ENCODE assay signal across 17 cellular contexts in the genomic region with DNA sequence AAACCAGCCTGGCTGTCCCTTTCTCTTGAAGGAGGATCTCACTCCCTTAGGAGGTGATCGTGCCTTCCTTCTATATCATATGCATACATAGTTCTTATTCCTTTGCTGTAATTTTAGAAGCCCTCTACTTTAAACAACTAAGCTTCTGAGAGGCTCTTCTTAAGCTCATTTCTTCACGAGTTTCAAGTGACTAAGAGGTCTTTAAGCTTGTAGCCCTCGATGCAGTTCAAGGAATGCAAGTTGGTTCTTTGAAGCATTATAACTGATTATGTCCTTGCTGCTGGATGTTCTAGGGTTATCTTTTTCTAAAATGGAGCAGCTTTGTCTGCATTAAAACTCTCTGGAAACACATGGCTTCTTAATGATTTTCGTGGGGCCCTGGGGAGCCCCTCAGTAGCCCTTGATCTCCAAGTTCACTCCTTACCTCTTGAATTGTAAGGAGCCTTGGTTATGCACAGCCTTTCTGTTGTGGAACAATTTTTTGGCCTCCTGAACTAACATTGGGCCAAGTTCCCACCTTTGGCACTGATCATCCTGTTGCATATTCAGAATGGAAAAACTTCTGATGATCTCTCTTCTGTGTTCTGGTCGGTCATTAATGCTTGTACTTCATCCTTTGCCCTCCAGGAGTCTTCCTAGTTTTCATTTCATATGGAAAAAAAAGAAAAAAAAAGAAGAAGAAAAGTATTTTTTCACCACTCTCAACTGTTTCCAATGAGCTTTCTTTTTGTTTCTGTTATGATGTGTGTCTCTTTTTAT. TPM values are rescaled to one million over a fixed set of nuclear protein-coding genes. Genes with fewer than 3 reads are reported as not detected.
DNase-seq lines count a peak whose midpoint lies in the region; ATAC-seq and TF ChIP-seq lines count a peak whose summit lies in the region.
"Had no signal": no experiment of that assay in that cellular context is flagged by ENCODE, and none has a peak within 500 bp of the region (broad histone marks: within the 10 kb centered on the region; RNA-seq: fewer than 3 reads in every experiment).

No MANE protein-coding gene starts in this region.

- H4K8ac ChIP-seq in IMR-90 (ENCODE audit: low read depth in 2 of 2, low read length in 2 of 2), result no peak overlapping the region

- no peaks in the 10 kb centered on the region for H3K27me3 ChIP-seq in IMR-90 (ENCODE audit: control insufficient read depth, insufficient read depth, low read length)
- no peaks in the 10 kb centered on the region for H3K27me3 ChIP-seq in kidney epithelial cell (ENCODE audit: control insufficient read depth, insufficient read depth, low read length)
- H3K27me3 ChIP-seq in smooth muscle cell (ENCODE audit: low read depth), result no peaks in the 10 kb centered on the region

- H3K79me2 ChIP-seq in smooth muscle cell (ENCODE audit: low read depth), result peaks cover 88% of the 10 kb centered on the region

- no peak overlapping the region for H3K4ac ChIP-seq in IMR-90 (ENCODE audit: low read depth, low read length)

- no peak for ATAC-seq in IMR-90 (ENCODE audit: low read depth)
- ATAC-seq in HG03565 (IDR thresholded peaks at IDR 0.05; ENCODE audit: unreplicated experiment), result no peak
- no peak for ATAC-seq in activated CD8-positive, alpha-beta T cell treated with anti-CD3 and anti-CD28 coated beads for 36 hours
- ATAC-seq: CD8-positive, alpha-beta T cell; mucosa of descending colon had no signal

- H3K56ac ChIP-seq in IMR-90 (ENCODE audit: extremely low read depth, insufficient read depth, low read length), result no peak overlapping the region

- no peaks in the 10 kb centered on the region for H3K9me3 ChIP-seq in IMR-90 (ENCODE audit: control insufficient read depth, insufficient read depth, low read length)
- H3K9me3 ChIP-seq in smooth muscle cell (replicated peaks; ENCODE audit: low read depth), result no peaks in the 10 kb centered on the region
- H3K9me3 ChIP-seq: mucosa of descending colon had no signal

- WGBS in IMR-90 (ENCODE audit: extremely low coverage in 2 of 2, insufficient read length in 1 of 2), 2 experiments, result no CpG with 5 or more reads among the region's 5 CpGs
- 48% methylated on average over 5 of the region's 5 CpGs for WGBS in smooth muscle cell (ENCODE audit: low lambda C conversion rate)

- CTCF ChIA-PET in IMR-90 (lab: Yijun Ruan, JAX), result no interaction called here
- CTCF ChIA-PET in activated CD8-positive, alpha-beta T cell treated with anti-CD3 and anti-CD28 coated beads for 36 hours (lab: Charles Lee), result interaction anchor here (1.6 kb wide), 1 partner anchor 534 kb away, joined by 5 read pairs; no protein-coding TSS in a partner anchor

- DNase-seq in IMR-90 (no peak), choroid plexus epithelial cell (ENCODE audit: low read depth) (peak; percentile 31), kidney epithelial cell (ENCODE audit: low read depth) (no peak), smooth muscle cell (lab: John Stamatoyannopoulos, UW; ENCODE audit: unreplicated experiment) (no peak), NCI-H446 treated with DMSO at 0.1 percent for 48 hours (lab: John Stamatoyannopoulos, UW) (no peak)
- DNase-seq in stimulated activated CD4-positive, alpha-beta T cell treated with anti-CD3 and anti-CD28 coated beads, Interleukin-1b, Interleukin-23, amount 100 ng/mL, for 48 hours, result no peak
- no peak for DNase-seq in activated CD8-positive, alpha-beta T cell treated with anti-CD3 and anti-CD28 coated beads for 36 hours
- DNase-seq: activated T-cell treated with anti-CD3 and anti-CD28 coated beads, Interleukin-2, amount 50 U/mL, for 48 hours; CD8-positive, alpha-beta T cell; GDM1; HCEC 1CT; mucosa of descending colon; NCI-H2227 treated with DMSO at 0.1 percent for 48 hours; SW 1271 had no signal

- H3K36me3 ChIP-seq in IMR-90 (ENCODE audit: control insufficient read depth, insufficient read depth, low read length) (peaks cover 5% of the 10 kb centered on the region; the same call in 1 of the 2 replicates), kidney epithelial cell (ENCODE audit: control insufficient read depth, insufficient read depth, low read length) (no peaks in the 10 kb centered on the region), smooth muscle cell (ENCODE audit: low read depth) (no peaks in the 10 kb centered on the region)

- H3F3A ChIP-seq in smooth muscle cell (ENCODE audit: low read depth), result no peaks in the 10 kb centered on the region

- no peak overlapping the region for H2BK20ac ChIP-seq in IMR-90 (ENCODE audit: low read depth, low read length)

- H4K20me1 ChIP-seq in IMR-90 (ENCODE audit: insufficient read depth, low read length) (peaks cover 75% of the 10 kb centered on the region), smooth muscle cell (ENCODE audit: low read depth) (peaks cover 92% of the 10 kb centered on the region)

- peaks cover 20% of the 10 kb centered on the region for H3K27me3 Mint-ChIP-seq in activated CD8-positive, alpha-beta T cell treated with anti-CD3 and anti-CD28 coated beads for 36 hours

- no peak overlapping the region for H2BK15ac ChIP-seq in IMR-90 (ENCODE audit: low read depth, low read length)

- no peak overlapping the region for H2BK5ac ChIP-seq in IMR-90 (ENCODE audit: low read depth, low read length, poor library complexity, severe bottlenecking)

- H3K4me3 Mint-ChIP-seq in activated CD8-positive, alpha-beta T cell treated with anti-CD3 and anti-CD28 coated beads for 36 hours, result no peak overlapping the region
- H3K4me3 Mint-ChIP-seq: CD8-positive, alpha-beta T cell; stimulated activated naive CD8-positive, alpha-beta T cell treated with anti-CD3 and anti-CD28 coated beads, Interleukin-15, Interleukin-2, amounts not matched to agents 100 ng/mL and 50 ng/mL, for 24 hours had no signal

- POLR2A ChIA-PET in IMR-90 (lab: Charles Lee; ENCODE audit: unreplicated experiment), result no interaction called here
- POLR2A ChIA-PET in activated CD8-positive, alpha-beta T cell treated with anti-CD3 and anti-CD28 coated beads for 36 hours (lab: Charles Lee), result interaction anchor here (0.6 kb wide), 1 partner anchor 37 kb away, joined by 4 read pairs; no protein-coding TSS in a partner anchor

- intact Hi-C loops in IMR-90 (cut with micrococcal nuclease), result no loop called here
- intact Hi-C loops in activated CD8-positive, alpha-beta T cell treated with anti-CD3 and anti-CD28 coated beads for 36 hours (cut with micrococcal nuclease), result no loop called here

- no peaks in the 10 kb centered on the region for H3K36me3 Mint-ChIP-seq in activated CD8-positive, alpha-beta T cell treated with anti-CD3 and anti-CD28 coated beads for 36 hours (ENCODE audit: low read depth)
- H3K36me3 Mint-ChIP-seq: CD8-positive, alpha-beta T cell had no signal

- H3K9me1 ChIP-seq in IMR-90 (ENCODE audit: insufficient read depth, low read length), result peaks cover 27% of the 10 kb centered on the region

- no peak overlapping the region for H3K14ac ChIP-seq in IMR-90 (replicated peaks; ENCODE audit: low read depth, low read length)

- H3K4me1 Mint-ChIP-seq in activated CD8-positive, alpha-beta T cell treated with anti-CD3 and anti-CD28 coated beads for 36 hours (ENCODE audit: low read depth), result no peaks in the 10 kb centered on the region

- no peaks in the 10 kb centered on the region for H3K9me3 Mint-ChIP-seq in activated CD8-positive, alpha-beta T cell treated with anti-CD3 and anti-CD28 coated beads for 36 hours
- H3K9me3 Mint-ChIP-seq: CD8-positive, alpha-beta T cell; stimulated activated naive CD8-positive, alpha-beta T cell treated with anti-CD3 and anti-CD28 coated beads, Interleukin-15, Interleukin-2, amounts not matched to agents 100 ng/mL and 50 ng/mL, for 24 hours had no signal

- in situ Hi-C loops in IMR-90 (cut with MboI; ENCODE audit: low sequenced_read_pairs), result no loop called here

- no peak overlapping the region for H4K5ac ChIP-seq in IMR-90 (ENCODE audit: low read depth, low read length)

- no peak overlapping the region for H3K4me3 ChIP-seq in IMR-90 (ENCODE audit: insufficient read depth, low read depth, low read length)
- H3K4me3 ChIP-seq in choroid plexus epithelial cell (ENCODE audit: low read depth, low read length), result no peak overlapping the region
- no peak overlapping the region for H3K4me3 ChIP-seq in kidney epithelial cell (ENCODE audit: low read depth, low read length)
- no peak overlapping the region for H3K4me3 ChIP-seq in smooth muscle cell
- H3K4me3 ChIP-seq: mucosa of descending colon had no signal

- no peak overlapping the region for H2BK120ac ChIP-seq in IMR-90 (ENCODE audit: low read depth, low read length)

- dilution Hi-C loops in IMR-90 (cut with HindIII; ENCODE audit: low sequenced_read_pairs, unreplicated experiment), result no loop called here

- H3K4me2 ChIP-seq in IMR-90 (ENCODE audit: low read depth, low read length) (no peak overlapping the region), smooth muscle cell (peak overlapping the region; percentile 30)

- H3K9ac ChIP-seq in IMR-90 (ENCODE audit: low read depth, low read length), result no peak overlapping the region
- H3K9ac ChIP-seq in smooth muscle cell (ENCODE audit: low read depth), result no peak overlapping the region

- no peak overlapping the region for H3K27ac ChIP-seq in IMR-90 (ENCODE audit: insufficient read depth, low read length)
- H3K27ac ChIP-seq in smooth muscle cell (ENCODE audit: low read depth), result peak overlapping the region; percentile 16

- TF ChIP-seq CTCF in IMR-90 (conservative IDR thresholded peaks at IDR 0.05; ENCODE audit: low read depth, low read length) (peak; percentile 29; the same call in 1 of the 2 replicates), choroid plexus epithelial cell (conservative IDR thresholded peaks at IDR 0.05; ENCODE audit: low read depth, low read length) (peak; percentile 41), kidney epithelial cell (IDR thresholded peaks at IDR 0.05; ENCODE audit: insufficient read depth, low read length, poor library complexity, severe bottlenecking) (peak; percentile 5), smooth muscle cell (IDR thresholded peaks at IDR 0.05; ENCODE audit: borderline replicate concordance, insufficient read depth, poor library complexity, severe bottlenecking) (no peak)
- TF ChIP-seq CTCF in activated CD8-positive, alpha-beta T cell treated with anti-CD3 and anti-CD28 coated beads for 36 hours (IDR thresholded peaks at IDR 0.05), result no peak

- H2AK9ac ChIP-seq in IMR-90 (replicated peaks; ENCODE audit: low read depth, low read length, poor library complexity), result no peak overlapping the region

- no TSS peak for BruUV-seq in IMR-90 (replicated peaks; lab: Mats Ljungman, UMichigan)

- no peak overlapping the region for H2AK5ac ChIP-seq in IMR-90 (ENCODE audit: low read depth, low read length)

- no peak overlapping the region for H4K91ac ChIP-seq in IMR-90 (ENCODE audit: insufficient read depth, low read depth, low read length)

- H3K27ac Mint-ChIP-seq in activated CD8-positive, alpha-beta T cell treated with anti-CD3 and anti-CD28 coated beads for 36 hours, result no peak overlapping the region
- H3K27ac Mint-ChIP-seq: CD8-positive, alpha-beta T cell; stimulated activated naive CD8-positive, alpha-beta T cell treated with anti-CD3 and anti-CD28 coated beads, Interleukin-15, Interleukin-2, amounts not matched to agents 100 ng/mL and 50 ng/mL, for 24 hours had no signal

- no peak overlapping the region for H3K18ac ChIP-seq in IMR-90 (ENCODE audit: low read depth, low read length)

- H2AFZ ChIP-seq in IMR-90 (replicated peaks; ENCODE audit: low read length, poor library complexity), result no peak overlapping the region
- H2AFZ ChIP-seq in smooth muscle cell (ENCODE audit: low read depth), result no peak overlapping the region

- peaks cover 17 to 83% of the 10 kb centered on the region in 2 experiments for H3K79me1 ChIP-seq in IMR-90 (ENCODE audit: low read depth in 1 of 2, low read length in 2 of 2)

- peak overlapping the region; percentile 35; the same call in 1 of the 2 replicates for H3K23ac ChIP-seq in IMR-90 (ENCODE audit: low read depth, low read length)

- H3K4me1 ChIP-seq in IMR-90 (ENCODE audit: control insufficient read depth, insufficient read depth, low read length), result peaks cover 11% of the 10 kb centered on the region
- peaks cover 20% of the 10 kb centered on the region for H3K4me1 ChIP-seq in smooth muscle cell (ENCODE audit: low read depth)

- TF ChIP-seq RAD21 in IMR-90 (IDR thresholded peaks at IDR 0.05; ENCODE audit: low read length), result no peak

- no peak for TF ChIP-seq POLR2A in IMR-90 (IDR thresholded peaks at IDR 0.05; ENCODE audit: low read depth, low read length)

RNA-seq across cellular contexts. Expression of a gene that starts 12.6 kb away (rescaled TPM):
- total RNA-seq in IMR-90 (2012; rRNA removed) (50.5 and 50.8 TPM in 2 replicates), kidney epithelial cell (27.1 and 35.3 TPM in 2 replicates), smooth muscle cell (29.8 and 34.2 TPM in 2 replicates)
- polyA plus RNA-seq in IMR-90 (2012; rRNA removed) (10.8 and 11.1 TPM in 2 replicates), smooth muscle cell (9.8 and 15.5 TPM in 2 replicates)
- polyA plus RNA-seq in IMR-90 (2012; cell fraction: cytosol; rRNA removed), result 3.9 and 4.3 TPM in 2 replicates
- 2.1 and 10.1 TPM in 2 replicates for polyA plus RNA-seq in IMR-90 (2012; cell fraction: nucleus; rRNA removed; ENCODE audit: low replicate concordance)
- not detected for total RNA-seq in activated CD8-positive, alpha-beta T cell treated with anti-CD3 and anti-CD28 coated beads for 36 hours
- total RNA-seq: OCI-LY7 had no signal

Comparison
In these comparisons a context has a peak if more than half of its experiments do, and no peak if none do; other contexts are left out.
1. CTCF ChIP-seq: peak in IMR-90 (single experiment), choroid plexus epithelial cell (single experiment) and kidney epithelial cell (single experiment); none in smooth muscle cell (single experiment) and activated CD8-positive, alpha-beta T cell treated with anti-CD3 and anti-CD28 coated beads for 36 hours (single experiment).
2. RNA of a gene that starts 12.6 kb away (total RNA-seq): 50.5 to 50.8 TPM in IMR-90, 27.1 to 35.3 TPM in kidney epithelial cell and 29.8 to 34.2 TPM in smooth muscle cell; not detected in activated CD8-positive, alpha-beta T cell treated with anti-CD3 and anti-CD28 coated beads for 36 hours; every median in the first group is over 10 times any median in the second.